ENCODE assay signal across 9 cellular contexts in genomic region chrX:45743081-45743533, GRCh38.
DNase-seq lines count a peak whose midpoint lies in the region; ATAC-seq, FAIRE-seq and TF ChIP-seq lines count a peak whose summit lies in the region.
"Had no signal": no experiment of that assay in that cellular context is flagged by ENCODE, and none has a peak within 500 bp of the region (broad histone marks: within the 10 kb centered on the region; RNA-seq: fewer than 3 reads in every experiment).

No MANE protein-coding gene starts in this region.

- H4K20me1 ChIP-seq in neural progenitor cell (ENCODE audit: low read depth) = no peaks in the 10 kb centered on the region

- H3K4me1 ChIP-seq in A549 (peaks cover 12% of the 10 kb centered on the region), neural progenitor cell (no peaks in the 10 kb centered on the region), suprapubic skin (peaks cover under 1% of the 10 kb centered on the region)
- H3K4me1 ChIP-seq: left ventricle myocardium inferior had no signal

- H3K27ac ChIP-seq in A549 = no peak overlapping the region
- no peak overlapping the region for H3K27ac ChIP-seq in neural progenitor cell
- no peak overlapping the region for H3K27ac ChIP-seq in suprapubic skin
- H3K27ac ChIP-seq: left ventricle myocardium inferior had no signal

- H3K27me3 ChIP-seq in GM06990 (replicated peaks; ENCODE audit: control insufficient read depth, insufficient read depth, low read length) (no peaks in the 10 kb centered on the region), neural progenitor cell (no peaks in the 10 kb centered on the region), suprapubic skin (no peaks in the 10 kb centered on the region)

- peak; percentile 19 to 59 for DNase-seq in A549 (ENCODE audit: low read depth in 1 of 2, low spot score in 1 of 2)
- DNase-seq in GM06990 (ENCODE audit: extremely low read depth, insufficient read length) = no peak
- DNase-seq in RCC 7860 (ENCODE audit: low spot score) = peak; percentile 57
- DNase-seq in neural progenitor cell (ENCODE audit: low spot score) = no peak
- no peak for DNase-seq in activated gamma-delta T cell (lab: John Stamatoyannopoulos, UW)
- DNase-seq in suprapubic skin (ENCODE audit: low spot score in 2 of 2) = no peak
- DNase-seq: left ventricle myocardium inferior had no signal

- TF ChIP-seq POLR2A in A549 (IDR thresholded peaks at IDR 0.05; ENCODE audit: low read length) (no peak), suprapubic skin (IDR thresholded peaks at IDR 0.05) (no peak)

- POLR2A ChIA-PET in A549 (lab: Yijun Ruan, JAX) = interaction anchor here (1.3 kb wide), 1 partner anchor 228 kb away, joined by 4 read pairs; no protein-coding TSS in a partner anchor

- no peaks in the 10 kb centered on the region for H3K27me3 Mint-ChIP-seq in neural progenitor cell (ENCODE audit: insufficient read depth, low read depth)

- TF ChIP-seq CTCF in A549 (IDR thresholded peaks at IDR 0.05) (no peak), GM06990 (IDR thresholded peaks at IDR 0.05; ENCODE audit: insufficient read depth, low read length, poor library complexity, severe bottlenecking) (peak; percentile 18), neural progenitor cell (IDR thresholded peaks at IDR 0.05) (no peak), suprapubic skin (IDR thresholded peaks at IDR 0.05) (no peak)

- CTCF ChIA-PET in A549 (lab: Yijun Ruan, JAX) = no interaction called here

- TF ChIP-seq EP300 in A549 (IDR thresholded peaks at IDR 0.05) = no peak
- no peak for TF ChIP-seq EP300 in suprapubic skin (IDR thresholded peaks at IDR 0.05)

- H3K36me3 ChIP-seq in GM06990 (ENCODE audit: control insufficient read depth, insufficient read depth, low read length) = no peaks in the 10 kb centered on the region
- no peaks in the 10 kb centered on the region for H3K36me3 ChIP-seq in neural progenitor cell
- no peaks in the 10 kb centered on the region for H3K36me3 ChIP-seq in suprapubic skin

- no peaks in the 10 kb centered on the region for H3K9me3 Mint-ChIP-seq in neural progenitor cell

- H3K9me3 ChIP-seq in A549 = no peaks in the 10 kb centered on the region
- H3K9me3 ChIP-seq in neural progenitor cell (ENCODE audit: low read depth) = peaks cover 8% of the 10 kb centered on the region
- H3K9me3 ChIP-seq in suprapubic skin = no peaks in the 10 kb centered on the region
- H3K9me3 ChIP-seq: left ventricle myocardium inferior had no signal

- FAIRE-seq in A549 (lab: Jason Lieb, UNC) = peak; percentile 92
- FAIRE-seq in RCC 7860 (lab: Jason Lieb, UNC) = no peak

- no peaks in the 10 kb centered on the region for H3F3A ChIP-seq in neural progenitor cell (ENCODE audit: low read depth)

- no peak for TF ChIP-seq RAD21 in A549 (conservative IDR thresholded peaks at IDR 0.05 in 1 of 2, IDR thresholded peaks at IDR 0.05 in 1 of 2)

- no peak overlapping the region for H2AFZ ChIP-seq in neural progenitor cell (replicated peaks)

- H3K27ac Mint-ChIP-seq in neural progenitor cell = no peak overlapping the region

- H3K4me1 Mint-ChIP-seq in neural progenitor cell = no peaks in the 10 kb centered on the region

- peaks cover 4% of the 10 kb centered on the region for H3K36me3 Mint-ChIP-seq in neural progenitor cell

- no peak overlapping the region for H3K9ac ChIP-seq in neural progenitor cell

- H3K4me3 ChIP-seq in A549 = no peak overlapping the region
- H3K4me3 ChIP-seq in GM06990 (replicated peaks; ENCODE audit: low read depth, low read length) = no peak overlapping the region
- no peak overlapping the region for H3K4me3 ChIP-seq in neural progenitor cell
- no peak overlapping the region for H3K4me3 ChIP-seq in suprapubic skin
- H3K4me3 ChIP-seq: left ventricle myocardium inferior had no signal

- H3K79me2 ChIP-seq in neural progenitor cell (ENCODE audit: low read depth) = no peaks in the 10 kb centered on the region

- peak; percentile 87 to 92 for ATAC-seq in A549
- peak; percentile 51 for ATAC-seq in esophagus mucosa
- ATAC-seq in GM18861 (IDR thresholded peaks at IDR 0.05; ENCODE audit: unreplicated experiment) = no peak

- H3K4me3 Mint-ChIP-seq in neural progenitor cell = no peak overlapping the region

- WGBS in A549 (ENCODE audit: missing lambda C conversion rate) = 84% methylated on average over 5 of the region's 5 CpGs
- 97% methylated on average over 3 of the region's 5 CpGs for WGBS in suprapubic skin

- H3K4me2 ChIP-seq in A549 (no peak overlapping the region), neural progenitor cell (no peak overlapping the region)

TF ChIP-seq in A549, 52 proteins besides CTCF, POLR2A, EP300 and RAD21:
- TF ChIP-seq CBX8 (IDR thresholded peaks at IDR 0.05) (no peak), HMGXB4 (CRISPR knock-in tag; IDR thresholded peaks at IDR 0.05; ENCODE audit: borderline replicate concordance) (no peak), RARB (CRISPR knock-in tag; IDR thresholded peaks at IDR 0.05) (0 out of 2 replicates have a peak, but pooled peaks have one; percentile 14), JUN (IDR thresholded peaks at IDR 0.05) (peak in 1 of 2 experiments; percentile 12; a peak in 1 of 5 replicates), CBX2 (IDR thresholded peaks at IDR 0.05; ENCODE audit: borderline replicate concordance, low read depth) (no peak), TP53 (CRISPR knock-in tag; IDR thresholded peaks at IDR 0.05) (0 out of 2 replicates have a peak, but pooled peaks have one; percentile 60), HOXB13 (CRISPR knock-in tag; IDR thresholded peaks at IDR 0.05; ENCODE audit: low read depth) (no peak), POLR2AphosphoS2 (conservative IDR thresholded peaks at IDR 0.05; ENCODE audit: low read length) (0 out of 2 replicates have a peak, but pooled peaks have one; percentile 17), EHMT2 (IDR thresholded peaks at IDR 0.05; ENCODE audit: low read depth) (no peak), ELK1 (IDR thresholded peaks at IDR 0.05; ENCODE audit: low read depth, low read length) (no peak)

Comparison
In these comparisons a context has a peak if more than half of its experiments do, and no peak if none do; other contexts are left out.
1. DNase-seq: peak in A549 (2 of 2) and RCC 7860 (single experiment); none in GM06990 (single experiment), neural progenitor cell (single experiment), activated gamma-delta T cell (single experiment) and suprapubic skin (0 of 2).